ENCODE assay signal across 11 cellular contexts in the genomic region with DNA sequence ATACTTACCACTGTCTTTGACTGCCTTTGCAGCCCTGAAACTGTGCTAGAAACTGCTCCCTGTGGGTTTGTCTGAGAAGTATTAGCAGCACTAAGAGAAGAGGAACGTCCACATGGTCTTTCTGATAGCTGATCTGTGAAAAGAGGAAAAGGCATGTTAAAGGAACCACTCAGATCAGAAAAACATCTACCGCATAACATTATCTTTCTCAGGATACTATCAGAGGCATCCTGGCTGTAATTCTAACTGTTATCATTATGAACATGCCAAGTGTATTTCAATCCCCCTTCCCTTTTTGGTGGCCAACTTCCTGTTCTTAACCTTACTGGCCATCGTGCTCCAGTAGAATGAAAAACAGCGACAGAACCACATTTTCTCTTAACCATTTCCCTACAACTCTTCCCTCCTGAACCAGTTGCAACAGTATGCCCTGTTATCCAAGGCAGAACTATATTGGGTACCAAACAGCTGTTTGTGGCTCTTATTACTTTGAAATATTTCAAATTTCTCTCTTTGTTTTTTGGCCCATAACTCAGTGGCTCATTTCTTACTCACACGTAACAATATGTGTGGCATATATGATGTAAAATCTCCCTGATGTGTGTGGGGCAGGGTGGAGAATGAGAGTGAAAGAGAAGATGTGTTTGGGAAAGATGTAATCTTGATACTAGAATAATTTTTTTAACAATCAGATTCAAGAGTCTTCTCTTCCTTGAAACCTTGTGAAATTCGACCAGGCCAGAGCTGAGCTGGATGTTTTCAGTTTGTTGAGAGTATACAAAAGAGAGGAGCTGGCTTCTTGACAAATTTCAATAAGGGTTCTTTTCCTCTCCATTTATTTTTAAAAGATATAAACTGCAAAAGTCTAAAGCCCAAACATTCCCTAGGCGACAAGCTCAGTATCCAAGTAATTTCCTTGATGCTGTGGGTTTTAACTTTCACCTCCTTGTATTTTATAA. TPM values are rescaled to one million over a fixed set of nuclear protein-coding genes. Genes with fewer than 3 reads are reported as not detected.
A peak's percentile ranks its signal among the peaks of the same experiment; 100 is the strongest.
DNase-seq lines count a peak whose midpoint lies in the region; ATAC-seq and TF ChIP-seq lines count a peak whose summit lies in the region.
"Had no signal": no experiment of that assay in that cellular context is flagged by ENCODE, and none has a peak within 500 bp of the region (broad histone marks: within the 10 kb centered on the region; RNA-seq: fewer than 3 reads in every experiment).

No MANE protein-coding gene starts in this region.

- H3K4me1 ChIP-seq in Peyer's patch (no peaks in the 10 kb centered on the region), prostate gland (replicated peaks) (no peaks in the 10 kb centered on the region)

- intact Hi-C loops in activated CD4-positive, alpha-beta T cell treated with anti-CD3 and anti-CD28 coated beads for 36 hours (cut with DNase I, micrococcal nuclease): loop anchor here in 1 of 2 experiments (5.0 kb wide), 1 partner anchor 33 kb away; no protein-coding TSS in a partner anchor
- intact Hi-C loops in prostate gland (cut with DNase I): no loop called here

- TF ChIP-seq POLR2A in Peyer's patch (IDR thresholded peaks at IDR 0.05): no peak
- TF ChIP-seq POLR2A in prostate gland (IDR thresholded peaks at IDR 0.05): no peak

- ATAC-seq in activated CD4-positive, alpha-beta T cell treated with anti-CD3 and anti-CD28 coated beads for 36 hours: peak; percentile 23
- no peak for ATAC-seq in stimulated activated memory B cell treated with anti-CD40 and anti-IgM and Interleukin-4, amounts not matched to agents 10 μg/mL and 1 μg/mL and 100 μg/mL, for 72 hours
- no peak for ATAC-seq in HG02973 (IDR thresholded peaks at IDR 0.05; ENCODE audit: unreplicated experiment)
- ATAC-seq: HepG2 had no signal

- no peaks in the 10 kb centered on the region for H3K9me3 ChIP-seq in Peyer's patch
- no peaks in the 10 kb centered on the region for H3K9me3 ChIP-seq in prostate gland

- DNase-seq in activated CD4-positive, alpha-beta T cell treated with anti-CD3 and anti-CD28 coated beads for 36 hours: no peak
- no peak for DNase-seq in activated CD4-positive, alpha-beta T cell treated with anti-CD3 and anti-CD28 coated beads for 48 hours
- DNase-seq in Peyer's patch (no peak), endothelial cell (ENCODE audit: low spot score) (no peak), prostate gland (ENCODE audit: low spot score) (no peak), foreskin fibroblast (no peak)
- DNase-seq: NCI-H446, retina had no signal

- no peak for TF ChIP-seq CTCF in Peyer's patch (IDR thresholded peaks at IDR 0.05)
- no peak for TF ChIP-seq CTCF in endothelial cell (IDR thresholded peaks at IDR 0.05; ENCODE audit: unreplicated experiment)
- no peak for TF ChIP-seq CTCF in prostate gland (IDR thresholded peaks at IDR 0.05)
- TF ChIP-seq CTCF in foreskin fibroblast (IDR thresholded peaks at IDR 0.05; ENCODE audit: low read depth, low read length): no peak

- H3K36me3 ChIP-seq in Peyer's patch (no peaks in the 10 kb centered on the region), prostate gland (no peaks in the 10 kb centered on the region)

- peaks cover 73% of the 10 kb centered on the region for H3K4me1 Mint-ChIP-seq in activated CD4-positive, alpha-beta T cell treated with anti-CD3 and anti-CD28 coated beads for 36 hours
- peaks cover 43% of the 10 kb centered on the region for H3K4me1 Mint-ChIP-seq in endothelial cell (ENCODE audit: unreplicated experiment)
- peaks cover 46% of the 10 kb centered on the region for H3K4me1 Mint-ChIP-seq in stimulated activated memory B cell treated with anti-CD40 and anti-IgM and Interleukin-4, amounts not matched to agents 10 μg/mL and 1 μg/mL and 100 μg/mL, for 72 hours

- H3K27me3 ChIP-seq in Peyer's patch (no peaks in the 10 kb centered on the region), prostate gland (replicated peaks; ENCODE audit: insufficient read depth) (no peaks in the 10 kb centered on the region)

- H3K27ac ChIP-seq in Peyer's patch: peak overlapping the region in 3 of 4 donors; percentile 11 to 22 (median 22)
- H3K27ac ChIP-seq in prostate gland: no peak overlapping the region

- peaks cover 40% of the 10 kb centered on the region for H3K36me3 Mint-ChIP-seq in activated CD4-positive, alpha-beta T cell treated with anti-CD3 and anti-CD28 coated beads for 36 hours (ENCODE audit: low read depth)
- no peaks in the 10 kb centered on the region for H3K36me3 Mint-ChIP-seq in endothelial cell (ENCODE audit: low read depth, unreplicated experiment)
- peaks cover 11% of the 10 kb centered on the region for H3K36me3 Mint-ChIP-seq in stimulated activated memory B cell treated with anti-CD40 and anti-IgM and Interleukin-4, amounts not matched to agents 10 μg/mL and 1 μg/mL and 100 μg/mL, for 72 hours

- H3K4me3 ChIP-seq in Peyer's patch (no peak overlapping the region), prostate gland (no peak overlapping the region), foreskin fibroblast (ENCODE audit: low read depth in 1 of 2, low read length in 2 of 2) (no peak overlapping the region)

- WGBS in prostate gland: 32% methylated on average over 7 of the region's 7 CpGs

- H3K27me3 Mint-ChIP-seq in activated CD4-positive, alpha-beta T cell treated with anti-CD3 and anti-CD28 coated beads for 36 hours: no peaks in the 10 kb centered on the region
- peaks cover 2% of the 10 kb centered on the region for H3K27me3 Mint-ChIP-seq in endothelial cell (ENCODE audit: unreplicated experiment)
- H3K27me3 Mint-ChIP-seq in stimulated activated memory B cell treated with anti-CD40 and anti-IgM and Interleukin-4, amounts not matched to agents 10 μg/mL and 1 μg/mL and 100 μg/mL, for 72 hours: no peaks in the 10 kb centered on the region

- peak overlapping the region; percentile 93 for H3K27ac Mint-ChIP-seq in activated CD4-positive, alpha-beta T cell treated with anti-CD3 and anti-CD28 coated beads for 36 hours
- H3K27ac Mint-ChIP-seq in endothelial cell (ENCODE audit: unreplicated experiment): peak overlapping the region; percentile 54
- H3K27ac Mint-ChIP-seq in stimulated activated memory B cell treated with anti-CD40 and anti-IgM and Interleukin-4, amounts not matched to agents 10 μg/mL and 1 μg/mL and 100 μg/mL, for 72 hours: peak overlapping the region; percentile 72

- CTCF ChIA-PET in activated CD4-positive, alpha-beta T cell treated with anti-CD3 and anti-CD28 coated beads for 36 hours (lab: Charles Lee): interaction anchor here (0.6 to 0.7 kb wide), 4 partner anchors 9 to 474 kb away, joined by 3 to 4 read pairs (median 3); no protein-coding TSS in a partner anchor

- POLR2A ChIA-PET in activated CD4-positive, alpha-beta T cell treated with anti-CD3 and anti-CD28 coated beads for 36 hours (lab: Charles Lee): interaction anchor here (1.2 kb wide), 1 partner anchor 87 kb away, joined by 3 read pairs; no protein-coding TSS in a partner anchor

- H3K4me3 Mint-ChIP-seq in activated CD4-positive, alpha-beta T cell treated with anti-CD3 and anti-CD28 coated beads for 36 hours: peak overlapping the region; percentile 55
- H3K4me3 Mint-ChIP-seq in endothelial cell (ENCODE audit: unreplicated experiment): no peak overlapping the region
- no peak overlapping the region for H3K4me3 Mint-ChIP-seq in stimulated activated memory B cell treated with anti-CD40 and anti-IgM and Interleukin-4, amounts not matched to agents 10 μg/mL and 1 μg/mL and 100 μg/mL, for 72 hours

- no peaks in the 10 kb centered on the region for H3K9me3 Mint-ChIP-seq in activated CD4-positive, alpha-beta T cell treated with anti-CD3 and anti-CD28 coated beads for 36 hours (ENCODE audit: low read depth)
- no peaks in the 10 kb centered on the region for H3K9me3 Mint-ChIP-seq in endothelial cell (ENCODE audit: unreplicated experiment)
- H3K9me3 Mint-ChIP-seq in stimulated activated memory B cell treated with anti-CD40 and anti-IgM and Interleukin-4, amounts not matched to agents 10 μg/mL and 1 μg/mL and 100 μg/mL, for 72 hours: no peaks in the 10 kb centered on the region

RNA-seq across cellular contexts. Expression of gene ARHGEF6, which starts 35.2 kb away (rescaled TPM):
- 10 to 100 TPM; 44.5 to 53.6 TPM for total RNA-seq in activated CD4-positive, alpha-beta T cell treated with anti-CD3 and anti-CD28 coated beads for 36 hours
- total RNA-seq in Peyer's patch: 10 to 100 TPM in 1 of 4 donors, 1 to 10 TPM in 3; 3.8 to 29.7 (median 6.6) TPM
- 18.8 TPM for total RNA-seq in endothelial cell (ENCODE audit: unreplicated experiment)
- 10 to 100 TPM in 1 of 2 donors, 1 to 10 TPM in 1; 4.1 to 12.7 TPM for total RNA-seq in prostate gland
- total RNA-seq: HepG2 had no signal

Comparison
In these comparisons a context has a peak if more than half of its experiments do, and no peak if none do; other contexts are left out.
1. H3K27ac ChIP-seq: peak in Peyer's patch (3 of 4); none in prostate gland (0 of 2).
2. Peak in every context shown above with its lines, with median percentiles within 50 percentile points of each other: H3K27ac Mint-ChIP-seq.